In genomic region chr2:74464406-74464805, GRCh38 we compare ENCODE assay signal across 8 cellular contexts.
DNase-seq lines count a peak whose midpoint lies in the region; ATAC-seq, FAIRE-seq and TF ChIP-seq lines count a peak whose summit lies in the region.

No MANE protein-coding gene starts in this region.

- H3K9ac ChIP-seq in BLaER1: peak overlapping the region; percentile 94
- peak overlapping the region; percentile 81 for H3K9ac ChIP-seq in HUES6 (ENCODE audit: low read length)
- H3K9ac ChIP-seq in mucosa of stomach (ENCODE audit: low read length): peak overlapping the region; percentile 91

- H3K4me3 ChIP-seq in BLaER1 (peak overlapping the region; percentile 83), HUES6 (ENCODE audit: low read depth, low read length) (peak overlapping the region; percentile 88), choroid plexus epithelial cell (ENCODE audit: low read depth, low read length) (peak overlapping the region; percentile 92), mucosa of stomach (ENCODE audit: low read length) (peak overlapping the region; percentile 87)

- no peak for FAIRE-seq in HTR-8/SVneo (lab: Jason Lieb, UNC)

- no peak for ATAC-seq in GM21717 (IDR thresholded peaks at IDR 0.05; ENCODE audit: unreplicated experiment)

- H4K20me1 ChIP-seq in BLaER1: peaks cover 36% of the 10 kb centered on the region; the same call in 1 of the 2 replicates

- H3K27me3 ChIP-seq in BLaER1 (no peaks in the 10 kb centered on the region), HUES6 (ENCODE audit: control insufficient read depth, insufficient read depth, low read length) (no peaks in the 10 kb centered on the region), mucosa of stomach (ENCODE audit: control insufficient read depth, insufficient read depth, low read length) (no peaks in the 10 kb centered on the region)

- H3K36me3 ChIP-seq in BLaER1: peaks cover 32% of the 10 kb centered on the region
- H3K36me3 ChIP-seq in HUES6 (ENCODE audit: control insufficient read depth, insufficient read depth, low read length): peaks cover 23% of the 10 kb centered on the region
- no peaks in the 10 kb centered on the region for H3K36me3 ChIP-seq in mucosa of stomach (ENCODE audit: control insufficient read depth, insufficient read depth, low read length)

- H3K27ac ChIP-seq in BLaER1 (peak overlapping the region; percentile 86), HUES6 (ENCODE audit: low read depth, low read length) (no peak overlapping the region)

- TF ChIP-seq CTCF in choroid plexus epithelial cell (conservative IDR thresholded peaks at IDR 0.05; ENCODE audit: low read depth, low read length): no peak

- H3K4me1 ChIP-seq in BLaER1 (peaks cover 25% of the 10 kb centered on the region), HUES6 (ENCODE audit: control insufficient read depth, insufficient read depth, low read length) (0 out of 2 replicates have a peak, but pooled peaks cover 3% of the 10 kb centered on the region), mucosa of stomach (ENCODE audit: control insufficient read depth, insufficient read depth, low read length) (peaks cover 16% of the 10 kb centered on the region)

- DNase-seq in choroid plexus epithelial cell (ENCODE audit: low read depth): no peak
- DNase-seq in activated CD4-positive, CD25-positive, alpha-beta regulatory T cell (lab: John Stamatoyannopoulos, UW): no peak
- DNase-seq in SKM-1 treated with dmso at 0.1 percent for 144 hours (lab: John Stamatoyannopoulos, UW; ENCODE audit: unreplicated experiment): no peak
- DNase-seq in HTR-8/SVneo (ENCODE audit: insufficient read length, low spot score): no peak

- H3K4me2 ChIP-seq in BLaER1: peak overlapping the region; percentile 96

- H3K9me3 ChIP-seq in BLaER1: no peaks in the 10 kb centered on the region
- no peaks in the 10 kb centered on the region for H3K9me3 ChIP-seq in HUES6 (ENCODE audit: control insufficient read depth, insufficient read depth, low read depth, low read length)
- H3K9me3 ChIP-seq in mucosa of stomach (ENCODE audit: control insufficient read depth, low read length): no peaks in the 10 kb centered on the region
